ENCODE assay signal across 8 cellular contexts in genomic region chr10:131899695-131900349, GRCh38. TPM values are rescaled to one million over a fixed set of nuclear protein-coding genes. Genes with fewer than 3 reads are reported as not detected.
DNase-seq lines count a peak whose midpoint lies in the region; ATAC-seq and TF ChIP-seq lines count a peak whose summit lies in the region.

No MANE protein-coding gene starts in this region.

- ATAC-seq in right lobe of liver: no peak
- ATAC-seq in upper lobe of right lung: no peak
- ATAC-seq in HG02970 (IDR thresholded peaks at IDR 0.05; ENCODE audit: low FRiP score, unreplicated experiment): no peak
- no peak for ATAC-seq in HG03520 (IDR thresholded peaks at IDR 0.05; ENCODE audit: unreplicated experiment)
- no peak for ATAC-seq in HG03095 (IDR thresholded peaks at IDR 0.05; ENCODE audit: unreplicated experiment)

- no peaks in the 10 kb centered on the region for H3K27me3 ChIP-seq in CD4-positive, alpha-beta memory T cell (ENCODE audit: insufficient read depth, low read length)
- H3K27me3 ChIP-seq in HUES6 (ENCODE audit: control insufficient read depth, insufficient read depth, low read length): peaks cover 16% of the 10 kb centered on the region
- H3K27me3 ChIP-seq in right lobe of liver: no peaks in the 10 kb centered on the region
- peaks cover 11% of the 10 kb centered on the region for H3K27me3 ChIP-seq in upper lobe of right lung

- in situ Hi-C loops in astrocyte of the spinal cord (cut with HindIII; ENCODE audit: low sequenced_read_pairs): no loop called here

- H3K4me3 Mint-ChIP-seq in CD4-positive, alpha-beta memory T cell: peak overlapping the region; percentile 81 to 91 (median 88)

- WGBS in right lobe of liver (ENCODE audit: insufficient coverage, low coverage, low lambda C conversion rate, missing lambda C conversion rate): 33% methylated on average over 9 of the region's 24 CpGs

- CTCF ChIA-PET in CD4-positive, alpha-beta memory T cell (lab: Charles Lee; ENCODE audit: partially characterized antibody): interaction anchor here (1.4 to 2.1 kb wide), 3 partner anchors 14 to 81 kb away, joined by 4 to 9 read pairs (median 5); partner anchors contain the start of gene BNIP3

- peaks cover 0 to 17% of the 10 kb centered on the region in 2 donors for H3K36me3 Mint-ChIP-seq in CD4-positive, alpha-beta memory T cell

- POLR2A ChIA-PET in CD4-positive, alpha-beta memory T cell (lab: Charles Lee; ENCODE audit: partially characterized antibody): interaction anchor here (1.2 to 2.8 kb wide), 7 partner anchors 28 to 1789 kb away, joined by 3 to 19 read pairs (median 4); partner anchors contain the start of genes BNIP3 and C10orf143

- TF ChIP-seq CTCF in astrocyte of the spinal cord (IDR thresholded peaks at IDR 0.05; ENCODE audit: low read depth, low read length): no peak
- no peak for TF ChIP-seq CTCF in right lobe of liver (IDR thresholded peaks at IDR 0.05)
- no peak for TF ChIP-seq CTCF in upper lobe of right lung (IDR thresholded peaks at IDR 0.05)

- peak overlapping the region; percentile 68 to 96 (median 91) for H3K27ac Mint-ChIP-seq in CD4-positive, alpha-beta memory T cell

- H3K4me1 Mint-ChIP-seq in CD4-positive, alpha-beta memory T cell: peaks cover 28 to 68% (median 47%) of the 10 kb centered on the region in 4 donors

- TF ChIP-seq POLR2A in right lobe of liver (IDR thresholded peaks at IDR 0.05): no peak

- peak overlapping the region; percentile 87 for H3K9ac ChIP-seq in HUES6 (ENCODE audit: low read length)

- no peaks in the 10 kb centered on the region for H3K36me3 ChIP-seq in CD4-positive, alpha-beta memory T cell (ENCODE audit: insufficient read depth, low read length)
- H3K36me3 ChIP-seq in HUES6 (ENCODE audit: control insufficient read depth, insufficient read depth, low read length) (no peaks in the 10 kb centered on the region), right lobe of liver (no peaks in the 10 kb centered on the region), upper lobe of right lung (no peaks in the 10 kb centered on the region)

- peak overlapping the region; percentile 75 for H3K27ac ChIP-seq in CD4-positive, alpha-beta memory T cell (ENCODE audit: low read depth, low read length)
- H3K27ac ChIP-seq in HUES6 (ENCODE audit: low read depth, low read length) (peak overlapping the region; percentile 87), right lobe of liver (no peak overlapping the region), upper lobe of right lung (no peak overlapping the region)

- H3K9me3 Mint-ChIP-seq in CD4-positive, alpha-beta memory T cell: no peaks in the 10 kb centered on the region

- H3K9me3 ChIP-seq in CD4-positive, alpha-beta memory T cell (ENCODE audit: control insufficient read depth in 1 of 2, low read length in 2 of 2): no peaks in the 10 kb centered on the region
- H3K9me3 ChIP-seq in HUES6 (ENCODE audit: control insufficient read depth, insufficient read depth, low read depth, low read length) (no peaks in the 10 kb centered on the region), right lobe of liver (no peaks in the 10 kb centered on the region), upper lobe of right lung (no peaks in the 10 kb centered on the region)

- peak overlapping the region; percentile 63 to 80 for H3K4me3 ChIP-seq in CD4-positive, alpha-beta memory T cell (ENCODE audit: low read length in 2 of 2)
- H3K4me3 ChIP-seq in HUES6 (ENCODE audit: low read depth, low read length) (peak overlapping the region; percentile 80), astrocyte of the spinal cord (ENCODE audit: low read depth, low read length) (peak overlapping the region; percentile 65), right lobe of liver (peak overlapping the region; percentile 88 to 96 (median 90)), upper lobe of right lung (peak overlapping the region; percentile 82)

- intact Hi-C loops in CD4-positive, alpha-beta memory T cell (cut with micrococcal nuclease): loop anchor here (1.0 to 10.0 kb wide), 7 partner anchors 15 to 1355 kb away; no protein-coding TSS in a partner anchor
- intact Hi-C loops in right lobe of liver (cut with DNase I) (loop anchor here in 1 of 2 donors (5.0 to 10.0 kb wide), 2 partner anchors 117 to 245 kb away; no protein-coding TSS in a partner anchor), upper lobe of right lung (cut with DNase I) (no loop called here)

- peak in 1 of 5 donors; percentile 47 for DNase-seq in CD4-positive, alpha-beta memory T cell
- DNase-seq in astrocyte of the spinal cord (ENCODE audit: low read depth, low spot score) (no peak), right lobe of liver (no peak), upper lobe of right lung (peak; percentile 6)

- peaks cover 62% of the 10 kb centered on the region for H3K4me1 ChIP-seq in CD4-positive, alpha-beta memory T cell (ENCODE audit: insufficient read depth, low read length)
- H3K4me1 ChIP-seq in HUES6 (ENCODE audit: control insufficient read depth, insufficient read depth, low read length): peaks cover 15% of the 10 kb centered on the region
- H3K4me1 ChIP-seq in right lobe of liver: peaks cover 0 to 22% (median 4%) of the 10 kb centered on the region in 4 donors
- H3K4me1 ChIP-seq in upper lobe of right lung: peaks cover 20% of the 10 kb centered on the region

- H3K27me3 Mint-ChIP-seq in CD4-positive, alpha-beta memory T cell: peaks cover 0 to 2% of the 10 kb centered on the region in 2 donors

RNA-seq across cellular contexts. Expression of gene PPP2R2D, which starts 1.0 kb away (rescaled TPM):
- total RNA-seq in CD4-positive, alpha-beta memory T cell: 10 to 100 TPM; 47.2 to 49.2 TPM
- 10 to 100 TPM; 25.7 to 36.2 TPM for polyA plus RNA-seq in CD4-positive, alpha-beta memory T cell
- total RNA-seq in right lobe of liver (10 to 100 TPM; 10.9 to 16.6 (median 14.3) TPM), upper lobe of right lung (28.3 TPM)

Comparison
In these comparisons a context has a peak if more than half of its experiments do, and no peak if none do; other contexts are left out.
1. H3K27ac ChIP-seq: peak in CD4-positive, alpha-beta memory T cell (single experiment) and HUES6 (single experiment); none in right lobe of liver (0 of 3) and upper lobe of right lung (single experiment).
2. Peak in every context shown above with its lines, with median percentiles within 50 percentile points of each other: H3K4me3 ChIP-seq.